Comparison of ENCODE assay signal across 8 cellular contexts in genomic region chr1:248759644-248760043, GRCh38. TPM values are rescaled to one million over a fixed set of nuclear protein-coding genes. Genes with fewer than 3 reads are reported as not detected.
"Had no signal": no experiment of that assay in that cellular context is flagged by ENCODE, and none has a peak within 500 bp of the region (broad histone marks: within the 10 kb centered on the region; RNA-seq: fewer than 3 reads in every experiment).

No MANE protein-coding gene starts in this region.

- H3K4me1 Mint-ChIP-seq: GM23338, H9 had no signal

- ATAC-seq: GM23338, HepG2 had no signal

- H3K4me3 ChIP-seq: GM23338 had no signal

- H3K4me2 ChIP-seq: GM23338 had no signal

- H2AFZ ChIP-seq: GM23338 had no signal

- H3K27me3 Mint-ChIP-seq: IgD-negative memory B cell had no signal

- H3K27ac Mint-ChIP-seq: GM23338, H9, IgD-negative memory B cell had no signal

- H3K4me3 Mint-ChIP-seq: GM23338, H9, IgD-negative memory B cell had no signal

- H3K27ac ChIP-seq: HL-60 had no signal

- DNase-seq: H9, HCEC 1CT had no signal

RNA-seq across cellular contexts. Expression of gene LYPD8, which starts 4.1 kb away (rescaled TPM):
- total RNA-seq: GM23338, H1, H9, HepG2 had no signal

RNA-seq across cellular contexts. Expression of gene OR14I1, which starts 57.1 kb away (rescaled TPM):
- total RNA-seq: GM23338, H1, H9, HepG2, HT1080 had no signal
